21 cellular contexts compared by ENCODE assay signal in genomic region chr9:134424818-134425217, GRCh38.
"Had no signal": no experiment of that assay in that cellular context is flagged by ENCODE, and none has a peak within 500 bp of the region (broad histone marks: within the 10 kb centered on the region; RNA-seq: fewer than 3 reads in every experiment).

No MANE protein-coding gene starts in this region.

- DNase-seq: activated CD4-positive, alpha-beta T cell treated with anti-CD3 and anti-CD28 coated beads for 1 hour; activated CD4-positive, alpha-beta T cell treated with anti-CD3 and anti-CD28 coated beads, Interleukin-2, amount 50 U/mL, for 48 hours; activated gamma-delta T cell treated with Interleukin-2 at 50 U/mL for 16 hours; activated T-cell treated with anti-CD3 and anti-CD28 coated beads for 4 hours; adrenal gland; cerebellar nuclear complex; cortex of kidney; effector CD8-positive, alpha-beta T cell; heart left ventricle; immature natural killer cell; kidney glomerular epithelial cell; left ventricle myocardium superior; naive B cell; psoas muscle; right cardiac atrium; stimulated activated CD4-positive, alpha-beta T cell treated with anti-CD3 and anti-CD28 coated beads, Interleukin-4, amount 100 ng/mL, for 1 hour; stomach; T-helper 2 cell; testis had no signal

- H3K27ac ChIP-seq: heart left ventricle, neural progenitor cell, psoas muscle, stomach, testis, VCaP had no signal
